ENCODE assay signal across 35 cellular contexts in genomic region chr6:147105786-147106185, GRCh38.
"Had no signal": no experiment of that assay in that cellular context is flagged by ENCODE, and none has a peak within 500 bp of the region (broad histone marks: within the 10 kb centered on the region; RNA-seq: fewer than 3 reads in every experiment).

No MANE protein-coding gene starts in this region.

- H3K36me3 ChIP-seq: MG63 had no signal

- H3K27me3 ChIP-seq: MG63 had no signal

- H3K9me3 ChIP-seq: MG63 had no signal

- DNase-seq: Kasumi-1, MG63, MM.1S, NCI-H1048, NCI-H1092, NCI-H1092 treated with DMSO at 0.1 percent for 48 hours, NCI-H1105, NCI-H1105 treated with DMSO at 0.1 percent for 48 hours, NCI-H1417, NCI-H1417 treated with DMSO at 0.1 percent for 48 hours, NCI-H1436, NCI-H1436 treated with DMSO at 0.1 percent for 48 hours, NCI-H146, NCI-H1694, NCI-H1694 treated with DMSO at 0.1 percent for 48 hours, NCI-H187, NCI-H187 treated with DMSO at 0.1 percent for 48 hours, NCI-H1930, NCI-H2029 treated with DMSO at 0.1 percent for 48 hours, NCI-H2081, NCI-H2081 treated with DMSO at 0.1 percent for 48 hours, NCI-H2107, NCI-H2171, NCI-H2171 treated with DMSO at 0.1 percent for 48 hours, NCI-H2227 treated with DMSO at 0.1 percent for 48 hours, NCI-H226, NCI-H345, NCI-H446, NCI-H446 treated with DMSO at 0.1 percent for 48 hours, NCI-H510A, NCI-H510A treated with DMSO at 0.1 percent for 48 hours, NCI-H524, NCI-H524 treated with DMSO at 0.1 percent for 48 hours, NCI-H526, NCI-H526 treated with DMSO at 0.1 percent for 48 hours had no signal

- H3K4me3 ChIP-seq: MG63 had no signal
